Comparison of ENCODE assay signal across 20 cellular contexts in the genomic region with DNA sequence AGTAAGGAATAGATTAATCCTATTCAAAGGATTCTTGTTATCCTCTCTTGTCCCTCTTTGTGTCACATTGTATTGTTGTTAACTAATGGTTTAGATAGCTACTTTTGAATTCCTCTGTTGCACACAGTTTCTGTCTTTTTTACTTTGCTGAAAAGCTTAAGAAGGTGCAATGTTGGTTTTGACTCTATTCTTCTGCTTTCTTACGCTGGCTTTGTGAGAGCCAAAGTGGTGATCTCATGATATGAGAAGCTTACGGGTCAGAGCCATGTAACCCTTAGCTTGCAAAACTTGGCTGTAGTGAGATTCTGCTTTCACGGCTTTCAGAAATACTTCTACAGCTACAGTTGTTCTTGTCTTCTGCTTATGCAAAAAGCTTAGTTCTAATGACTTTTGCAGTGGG.
DNase-seq lines count a peak whose midpoint lies in the region; ATAC-seq, FAIRE-seq and TF ChIP-seq lines count a peak whose summit lies in the region.
"Had no signal": no experiment of that assay in that cellular context is flagged by ENCODE, and none has a peak within 500 bp of the region (broad histone marks: within the 10 kb centered on the region; RNA-seq: fewer than 3 reads in every experiment).

No MANE protein-coding gene starts in this region.

- no peak overlapping the region for H2AFZ ChIP-seq in HepG2 (ENCODE audit: low read length)
- H2AFZ ChIP-seq: GM23338 had no signal

- intact Hi-C loops in right lobe of liver (cut with DNase I) (no loop called here), HepG2 (cut with micrococcal nuclease; ENCODE audit: unreplicated experiment) (no loop called here)

- no peak for TF ChIP-seq EP300 in HepG2 (IDR thresholded peaks at IDR 0.05; ENCODE audit: low read depth in 2 of 2, low read length in 2 of 2)
- no peak for TF ChIP-seq EP300 in HepG2 (CRISPR knock-in tag; IDR thresholded peaks at IDR 0.05; ENCODE audit: borderline replicate concordance)

- H3K27ac ChIP-seq in right lobe of liver (no peak overlapping the region), HepG2 (ENCODE audit: extremely low read length, insufficient read depth, low read length) (no peak overlapping the region), mesodermal cell (ENCODE audit: low read depth, low read length, severe bottlenecking) (peak overlapping the region; percentile 71)
- H3K27ac ChIP-seq: HL-60 had no signal

- H3K4me3 ChIP-seq in right lobe of liver = peak overlapping the region in 1 of 3 donors; percentile 23
- no peak overlapping the region for H3K4me3 ChIP-seq in HepG2 (replicated peaks in 1 of 3; ENCODE audit: insufficient read depth in 1 of 3, low read depth in 2 of 3, low read length in 3 of 3)
- H3K4me3 ChIP-seq in epithelial cell of esophagus (ENCODE audit: low read length) = no peak overlapping the region
- no peak overlapping the region for H3K4me3 ChIP-seq in mesodermal cell (ENCODE audit: extremely low read depth, insufficient read depth, low read length, poor library complexity, severe bottlenecking)
- H3K4me3 ChIP-seq: GM23338, MG63 had no signal

- in situ Hi-C loops in HepG2 (cut with HindIII; ENCODE audit: extremely low pct_ligation_motif_present, low pct_unique_long_range_greater_than_20kb) = no loop called here

- no TSS peak for BruUV-seq in HepG2 (replicated peaks; lab: Mats Ljungman, UMichigan)

- POLR2A ChIA-PET in HepG2 (lab: Yijun Ruan, JAX) = no interaction called here

- peak in 3 of 4 donors; percentile 62 to 79 (median 78) for ATAC-seq in right lobe of liver
- no peak for ATAC-seq in HepG2
- ATAC-seq in GM21619 (IDR thresholded peaks at IDR 0.05; ENCODE audit: unreplicated experiment) = no peak
- ATAC-seq: activated CD4-positive, alpha-beta T cell treated with anti-CD3 and anti-CD28 coated beads for 36 hours; GM23338 had no signal

- no peak for TF ChIP-seq RAD21 in HepG2 (CRISPR knock-in tag; IDR thresholded peaks at IDR 0.05)

- no peaks in the 10 kb centered on the region for H3K27me3 ChIP-seq in right lobe of liver
- no peaks in the 10 kb centered on the region for H3K27me3 ChIP-seq in HepG2 (ENCODE audit: control insufficient read depth in 1 of 2, insufficient read depth in 2 of 2, low read length in 2 of 2)
- H3K27me3 ChIP-seq: MG63 had no signal

- no peak overlapping the region for H3K4me2 ChIP-seq in HepG2 (ENCODE audit: low read depth, low read length)
- H3K4me2 ChIP-seq: GM23338 had no signal

- H4K20me1 ChIP-seq in HepG2 (ENCODE audit: insufficient read depth, low read length) = no peaks in the 10 kb centered on the region

- H3K79me2 ChIP-seq in HepG2 (ENCODE audit: insufficient read depth, low read length) = no peaks in the 10 kb centered on the region

- no peak for TF ChIP-seq CTCF in right lobe of liver (IDR thresholded peaks at IDR 0.05)
- no peak for TF ChIP-seq CTCF in HepG2 (CRISPR knock-in tag; IDR thresholded peaks at IDR 0.05)
- no peak for TF ChIP-seq CTCF in epithelial cell of esophagus (IDR thresholded peaks at IDR 0.05; ENCODE audit: insufficient read depth, low read depth, low read length, missing control alignments)

- DNase-seq in right lobe of liver = no peak
- no peak for DNase-seq in HepG2 (ENCODE audit: low spot score)
- DNase-seq in epithelial cell of esophagus (ENCODE audit: low read depth) = peak; percentile 17
- no peak for DNase-seq in effector CD4-positive, alpha-beta T cell
- no peak for DNase-seq in HTR-8/SVneo (ENCODE audit: insufficient read length, low spot score)
- no peak for DNase-seq in activated CD4-positive, alpha-beta T cell treated with anti-CD3 and anti-CD28 coated beads, Interleukin-2, amount 50 U/mL, for 1 hour
- DNase-seq: activated CD4-positive, alpha-beta T cell treated with anti-CD3 and anti-CD28 coated beads for 36 hours; activated T-cell treated with anti-CD3 and anti-CD28 coated beads, Interleukin-2, amount 50 U/mL, for 48 hours; AML-193; anterior cingulate cortex; DMS79 treated with DMSO at 0.1 percent for 48 hours; MG63; OCI-M1; small intestine; trophoblast cell had no signal

- TF ChIP-seq POLR2A in right lobe of liver (IDR thresholded peaks at IDR 0.05) = no peak
- TF ChIP-seq POLR2A in HepG2 (IDR thresholded peaks at IDR 0.05; ENCODE audit: insufficient read depth in 1 of 2, low read depth in 2 of 2, low read length in 2 of 2) = no peak

- H3K36me3 ChIP-seq in right lobe of liver (no peaks in the 10 kb centered on the region), HepG2 (replicated peaks in 1 of 2; ENCODE audit: control insufficient read depth in 1 of 2, insufficient read depth in 2 of 2, low read length in 2 of 2) (no peaks in the 10 kb centered on the region), mesodermal cell (ENCODE audit: control insufficient read depth, insufficient read depth, low read length) (no peaks in the 10 kb centered on the region)
- H3K36me3 ChIP-seq: MG63 had no signal

- H3K9me3 ChIP-seq in right lobe of liver (no peaks in the 10 kb centered on the region), HepG2 (ENCODE audit: low read length) (no peaks in the 10 kb centered on the region), mesodermal cell (ENCODE audit: control insufficient read depth, low read length) (no peaks in the 10 kb centered on the region)
- H3K9me3 ChIP-seq: MG63 had no signal

- H3K4me1 ChIP-seq in right lobe of liver = no peaks in the 10 kb centered on the region
- H3K4me1 ChIP-seq in HepG2 (ENCODE audit: insufficient read depth, low read length) = no peaks in the 10 kb centered on the region
- H3K4me1 ChIP-seq in mesodermal cell (ENCODE audit: control insufficient read depth, insufficient read depth, low read length, poor library complexity, severe bottlenecking) = no peaks in the 10 kb centered on the region

- no peak overlapping the region for H3K9ac ChIP-seq in HepG2 (ENCODE audit: insufficient read depth, low read depth, low read length)

- CTCF ChIA-PET in HepG2 (lab: Yijun Ruan, JAX; ENCODE audit: low intra/inter-chr PET ratio, low total read pairs) = no interaction called here

- FAIRE-seq in HepG2 (lab: Jason Lieb, UNC) (no peak), HTR-8/SVneo (lab: Jason Lieb, UNC) (no peak)
- FAIRE-seq: GM19239 had no signal

- 26% methylated on average over 3 of the region's 3 CpGs for WGBS in right lobe of liver (ENCODE audit: insufficient coverage, low coverage, low lambda C conversion rate, missing lambda C conversion rate)
- 3% methylated on average over 3 of the region's 3 CpGs for WGBS in HepG2 (ENCODE audit: low lambda C conversion rate)
- WGBS in mesodermal cell (ENCODE audit: insufficient coverage in 2 of 2), 2 experiments = 58 to 73% methylated on average over 2 of the region's 3 CpGs

TF ChIP-seq in HepG2, 621 proteins besides CTCF, POLR2A, EP300 and RAD21:
- TF ChIP-seq KLF12 (CRISPR knock-in tag; IDR thresholded peaks at IDR 0.05; ENCODE audit: borderline replicate concordance) = no peak
- no peak for TF ChIP-seq ZNF30 (CRISPR knock-in tag; IDR thresholded peaks at IDR 0.05)
- 0 out of 4 replicates have a peak, but pooled peaks of 1 of the 2 experiments have one; percentile 5 for TF ChIP-seq MAFK (conservative IDR thresholded peaks at IDR 0.05 in 1 of 2, IDR thresholded peaks at IDR 0.05 in 1 of 2; ENCODE audit: low read length in 2 of 2)
TF ChIP-seq in HepG2: peak in this region for 1.

Comparison
In these comparisons a context has a peak if more than half of its experiments do, and no peak if none do; other contexts are left out.
1. ATAC-seq: peak in right lobe of liver (3 of 4); none in HepG2 (single experiment) and GM21619 (single experiment).